ENCODE assay signal across 26 cellular contexts in genomic region chr4:82969414-82969813, GRCh38.
"Had no signal": no experiment of that assay in that cellular context is flagged by ENCODE, and none has a peak within 500 bp of the region (broad histone marks: within the 10 kb centered on the region; RNA-seq: fewer than 3 reads in every experiment).

No MANE protein-coding gene starts in this region.

- H3K4me1 Mint-ChIP-seq: activated T-helper 17 cell treated with anti-CD3 and anti-CD28 coated beads, Interleukin-2, amount 50 U/mL, for 72 hours had no signal

- H3K36me3 ChIP-seq: colonic mucosa had no signal

- H3K27ac Mint-ChIP-seq: activated CD8-positive, alpha-beta T cell treated with anti-CD3 and anti-CD28 coated beads, Interleukin-2, amount 10 ng/mL, durations not matched to agents 7 days and 5 days; activated naive CD8-positive, alpha-beta T cell treated with anti-CD3 and anti-CD28 coated beads for 36 hours; activated T-helper 17 cell treated with anti-CD3 and anti-CD28 coated beads, Interleukin-2, amount 50 U/mL, for 72 hours had no signal

- DNase-seq: activated CD4-positive, alpha-beta T cell treated with anti-CD3 and anti-CD28 coated beads for 1 hour; activated CD4-positive, alpha-beta T cell treated with anti-CD3 and anti-CD28 coated beads, Interleukin-2, amount 50 U/mL, for 1 hour; activated CD8-positive, alpha-beta T cell treated with anti-CD3 and anti-CD28 coated beads, Interleukin-2, amount 10 ng/mL, durations not matched to agents 7 days and 5 days; activated naive CD8-positive, alpha-beta T cell treated with anti-CD3 and anti-CD28 coated beads for 36 hours; central memory CD4-positive, alpha-beta T cell; colonic mucosa; dorsolateral prefrontal cortex; effector memory CD8-positive, alpha-beta T cell; glutamatergic neuron; immature natural killer cell; left ventricle myocardium superior; mammary epithelial cell; midbrain; nucleus accumbens; right cardiac atrium; stimulated activated CD4-positive, alpha-beta T cell treated with anti-CD3 and anti-CD28 coated beads, Interleukin-12 subunit alpha, Interleukin-12 subunit beta, amount 100 ng/mL, for 4 hours; stimulated activated CD4-positive, alpha-beta T cell treated with anti-CD3 and anti-CD28 coated beads, Interleukin-4, amount 100 ng/mL, for 4 hours; stimulated activated naive CD8-positive, alpha-beta T cell treated with anti-CD3 and anti-CD28 coated beads, Interleukin-15, Interleukin-2, amounts not matched to agents 100 U/mL and 50 U/mL, for 24 hours; substantia nigra; T-helper 9 cell; thyroid gland; upper lobe of right lung had no signal

- H3K27ac ChIP-seq: colonic mucosa, dorsolateral prefrontal cortex, esophagus muscularis mucosa, hepatocyte, parathyroid adenoma, thyroid gland, upper lobe of right lung had no signal

- H3K9me3 Mint-ChIP-seq: activated naive CD8-positive, alpha-beta T cell treated with anti-CD3 and anti-CD28 coated beads for 36 hours; activated T-helper 17 cell treated with anti-CD3 and anti-CD28 coated beads, Interleukin-2, amount 50 U/mL, for 72 hours; effector memory CD8-positive, alpha-beta T cell; immature natural killer cell had no signal

- H3K4me2 ChIP-seq: hepatocyte had no signal

- ATAC-seq: activated CD8-positive, alpha-beta T cell treated with anti-CD3 and anti-CD28 coated beads, Interleukin-2, amount 10 ng/mL, durations not matched to agents 7 days and 5 days; activated T-helper 17 cell treated with anti-CD3 and anti-CD28 coated beads, Interleukin-2, amount 50 U/mL, for 72 hours; effector memory CD8-positive, alpha-beta T cell; left ventricle myocardium superior; right cardiac atrium; stimulated activated naive CD8-positive, alpha-beta T cell treated with anti-CD3 and anti-CD28 coated beads, Interleukin-15, Interleukin-2, amounts not matched to agents 100 U/mL and 50 U/mL, for 24 hours; upper lobe of right lung had no signal

- H3K27me3 Mint-ChIP-seq: activated naive CD8-positive, alpha-beta T cell treated with anti-CD3 and anti-CD28 coated beads for 36 hours; activated T-helper 17 cell treated with anti-CD3 and anti-CD28 coated beads, Interleukin-2, amount 50 U/mL, for 72 hours; effector memory CD8-positive, alpha-beta T cell had no signal

- H3K4me3 Mint-ChIP-seq: activated CD8-positive, alpha-beta T cell treated with anti-CD3 and anti-CD28 coated beads, Interleukin-2, amount 10 ng/mL, durations not matched to agents 7 days and 5 days; activated naive CD8-positive, alpha-beta T cell treated with anti-CD3 and anti-CD28 coated beads for 36 hours; activated T-helper 17 cell treated with anti-CD3 and anti-CD28 coated beads, Interleukin-2, amount 50 U/mL, for 72 hours; effector memory CD8-positive, alpha-beta T cell; immature natural killer cell had no signal

- H3K9me3 ChIP-seq: colonic mucosa, esophagus muscularis mucosa, thyroid gland, upper lobe of right lung had no signal

- H3K27me3 ChIP-seq: colonic mucosa, dorsolateral prefrontal cortex, esophagus muscularis mucosa, hepatocyte, thyroid gland, upper lobe of right lung had no signal

- H2AFZ ChIP-seq: hepatocyte, parathyroid adenoma had no signal

- H3K4me3 ChIP-seq: colonic mucosa, dorsolateral prefrontal cortex, esophagus muscularis mucosa, hepatocyte, thyroid gland, upper lobe of right lung had no signal

- H3K9ac ChIP-seq: parathyroid adenoma had no signal

- H3K79me2 ChIP-seq: hepatocyte, parathyroid adenoma had no signal
